8 cellular contexts compared by ENCODE assay signal in genomic region chr1:244918422-244919319, GRCh38. TPM values are rescaled to one million over a fixed set of nuclear protein-coding genes. Genes with fewer than 3 reads are reported as not detected.
A peak's percentile ranks its signal among the peaks of the same experiment; 100 is the strongest.
DNase-seq lines count a peak whose midpoint lies in the region; ATAC-seq and TF ChIP-seq lines count a peak whose summit lies in the region.

No MANE protein-coding gene starts in this region.

- no peaks in the 10 kb centered on the region for H3K27me3 ChIP-seq in A673 (replicated peaks; ENCODE audit: insufficient read depth, low read depth, low read length, poor library complexity)
- no peaks in the 10 kb centered on the region for H3K27me3 ChIP-seq in PC-3 (ENCODE audit: low read length)
- H3K27me3 ChIP-seq in neutrophil = peaks cover 18% of the 10 kb centered on the region

- H3K9me3 ChIP-seq in A673 (ENCODE audit: low read depth, low read length, poor library complexity, severe bottlenecking) (no peaks in the 10 kb centered on the region), PC-3 (ENCODE audit: low read length) (no peaks in the 10 kb centered on the region), neutrophil (no peaks in the 10 kb centered on the region)

- H3K4me1 Mint-ChIP-seq in activated T-helper 2 cell treated with anti-CD3 and anti-CD28 coated beads, Interferon-gamma antibody, Interleukin-2, Interleukin-4, amounts not matched to agents 10 μg/mL and 5 μg/mL and 100 μg/mL, durations not matched to agents 14 hours and 24 hours and 36 hours (ENCODE audit: low read depth) = peaks cover 14% of the 10 kb centered on the region

- H3F3A ChIP-seq in PC-3 (ENCODE audit: low read length, unreplicated experiment) = no peaks in the 10 kb centered on the region

- POLR2A ChIA-PET in A673 (lab: Charles Lee; ENCODE audit: low non-redundant PET) (no interaction called here), PC-3 (lab: Charles Lee; ENCODE audit: unreplicated experiment) (interaction anchor here (0.6 kb wide), 1 partner anchor 48 kb away, joined by 4 read pairs; no protein-coding TSS in a partner anchor)

- no peaks in the 10 kb centered on the region for H4K20me1 ChIP-seq in PC-3 (ENCODE audit: low read length)

- H3K4me2 ChIP-seq in PC-3 (ENCODE audit: low read length) = peak overlapping the region; percentile 91

- H2AFZ ChIP-seq in PC-3 (ENCODE audit: low read length) = peak overlapping the region; percentile 92

- BruUV-seq in A673 (replicated peaks; lab: Mats Ljungman, UMichigan) = no TSS peak
- no TSS peak for BruUV-seq in PC-3 (replicated peaks; lab: Mats Ljungman, UMichigan)

- no peak for TF ChIP-seq CTCF in A673 (conservative IDR thresholded peaks at IDR 0.05; ENCODE audit: low read depth, low read length)
- no peak; the same call in 1 of the 2 replicates for TF ChIP-seq CTCF in PC-3 (conservative IDR thresholded peaks at IDR 0.05; ENCODE audit: low read depth, low read length)
- no peak for TF ChIP-seq CTCF in foreskin fibroblast (IDR thresholded peaks at IDR 0.05; ENCODE audit: low read depth, low read length)
- no peak for TF ChIP-seq CTCF in neutrophil (IDR thresholded peaks at IDR 0.05)

- DNase-seq in A673 (ENCODE audit: low spot score) (peak; percentile 49), PC-3 (peak; percentile 57), foreskin fibroblast (peak; percentile 12 to 58), substantia nigra (lab: John Stamatoyannopoulos, UW) (peak in 37 of 49 donors; percentile 1 to 81 (median 25))
- DNase-seq in activated T-helper 2 cell treated with anti-CD3 and anti-CD28 coated beads, Interferon-gamma antibody, Interleukin-2, Interleukin-4, amounts not matched to agents 10 μg/mL and 5 μg/mL and 100 μg/mL, durations not matched to agents 14 hours and 24 hours and 36 hours (ENCODE audit: low spot score) = peak; percentile 40

- intact Hi-C loops in A673 (cut with micrococcal nuclease; ENCODE audit: unreplicated experiment) (no loop called here), PC-3 (cut with micrococcal nuclease) (loop anchor here (2.0 to 5.0 kb wide), 2 partner anchors 46 to 56 kb away; partner anchors contain the start of gene HNRNPU)
- intact Hi-C loops in activated T-helper 2 cell treated with anti-CD3 and anti-CD28 coated beads, Interferon-gamma antibody, Interleukin-2, Interleukin-4, amounts not matched to agents 10 μg/mL and 5 μg/mL and 100 μg/mL, durations not matched to agents 14 hours and 24 hours and 36 hours (cut with micrococcal nuclease) = loop anchor here (1.0 to 2.0 kb wide), 2 partner anchors 52 to 55 kb away; no protein-coding TSS in a partner anchor

- no peaks in the 10 kb centered on the region for H3K9me2 ChIP-seq in PC-3 (replicated peaks; ENCODE audit: low read length)

- H3K9me3 Mint-ChIP-seq in activated T-helper 2 cell treated with anti-CD3 and anti-CD28 coated beads, Interferon-gamma antibody, Interleukin-2, Interleukin-4, amounts not matched to agents 10 μg/mL and 5 μg/mL and 100 μg/mL, durations not matched to agents 14 hours and 24 hours and 36 hours = no peaks in the 10 kb centered on the region

- peaks cover 30% of the 10 kb centered on the region for H3K27me3 Mint-ChIP-seq in activated T-helper 2 cell treated with anti-CD3 and anti-CD28 coated beads, Interferon-gamma antibody, Interleukin-2, Interleukin-4, amounts not matched to agents 10 μg/mL and 5 μg/mL and 100 μg/mL, durations not matched to agents 14 hours and 24 hours and 36 hours (ENCODE audit: low read depth)

- ATAC-seq in GM18517 (IDR thresholded peaks at IDR 0.05; ENCODE audit: unreplicated experiment) (peak; percentile 38), HG03354 (IDR thresholded peaks at IDR 0.05; ENCODE audit: poor library complexity, severe bottlenecking, unreplicated experiment) (peak; percentile 56), PC-3 (peak; percentile 76)

- no peaks in the 10 kb centered on the region for H3K79me2 ChIP-seq in PC-3 (ENCODE audit: low read length)

- H3K4me3 ChIP-seq in A673 (ENCODE audit: low read depth, low read length, poor library complexity, severe bottlenecking) (peak overlapping the region; percentile 51), PC-3 (ENCODE audit: low read length) (peak overlapping the region; percentile 73), foreskin fibroblast (ENCODE audit: low read depth in 1 of 2, low read length in 2 of 2) (peak overlapping the region; percentile 52 to 60), neutrophil (ENCODE audit: low read depth in 1 of 2, low read length in 1 of 2) (peak overlapping the region; percentile 42 to 56)

- H3K36me3 Mint-ChIP-seq in activated T-helper 2 cell treated with anti-CD3 and anti-CD28 coated beads, Interferon-gamma antibody, Interleukin-2, Interleukin-4, amounts not matched to agents 10 μg/mL and 5 μg/mL and 100 μg/mL, durations not matched to agents 14 hours and 24 hours and 36 hours (ENCODE audit: low read depth) = no peaks in the 10 kb centered on the region

- CTCF ChIA-PET in A673 (lab: Charles Lee) (no interaction called here), PC-3 (lab: Charles Lee) (interaction anchor here (0.7 kb wide), 1 partner anchor 124 kb away, joined by 3 read pairs; no protein-coding TSS in a partner anchor)

- H3K27ac Mint-ChIP-seq in activated T-helper 2 cell treated with anti-CD3 and anti-CD28 coated beads, Interferon-gamma antibody, Interleukin-2, Interleukin-4, amounts not matched to agents 10 μg/mL and 5 μg/mL and 100 μg/mL, durations not matched to agents 14 hours and 24 hours and 36 hours = peak overlapping the region; percentile 62

- peak overlapping the region; percentile 63 for H3K9ac ChIP-seq in PC-3 (ENCODE audit: low read length)

- H3K36me3 ChIP-seq in A673 (ENCODE audit: insufficient read depth, low read length, poor library complexity, severe bottlenecking) (no peaks in the 10 kb centered on the region), PC-3 (ENCODE audit: low read depth, low read length) (no peaks in the 10 kb centered on the region), neutrophil (no peaks in the 10 kb centered on the region)

- H3K4me1 ChIP-seq in A673 (ENCODE audit: insufficient read depth, low read length, poor library complexity, severe bottlenecking) = peaks cover 6% of the 10 kb centered on the region
- peaks cover 5% of the 10 kb centered on the region; the same call in 1 of the 2 replicates for H3K4me1 ChIP-seq in PC-3 (ENCODE audit: insufficient read depth, low read length)
- peaks cover 14 to 20% of the 10 kb centered on the region in 2 experiments for H3K4me1 ChIP-seq in neutrophil (ENCODE audit: control insufficient read depth in 1 of 2, insufficient read depth in 1 of 2, low read depth in 1 of 2, low read length in 1 of 2)

- H3K27ac ChIP-seq in A673 (ENCODE audit: low read depth, low read length, poor library complexity, severe bottlenecking) (no peak overlapping the region), PC-3 (ENCODE audit: low read length) (no peak overlapping the region), neutrophil (no peak overlapping the region), substantia nigra (ENCODE audit: low read depth, low read length, poor library complexity, severe bottlenecking) (peak overlapping the region; percentile 63)

- H3K4me3 Mint-ChIP-seq in activated T-helper 2 cell treated with anti-CD3 and anti-CD28 coated beads, Interferon-gamma antibody, Interleukin-2, Interleukin-4, amounts not matched to agents 10 μg/mL and 5 μg/mL and 100 μg/mL, durations not matched to agents 14 hours and 24 hours and 36 hours (ENCODE audit: low read depth) = peak overlapping the region; percentile 82

RNA-seq across cellular contexts. Expression of gene HNRNPU, which starts 54.3 kb away (rescaled TPM):
- total RNA-seq in A673 (2021) (720 and 746 TPM in 2 replicates), PC-3 (2014; rRNA removed) (431 and 503 TPM in 2 replicates)
- total RNA-seq in activated T-helper 2 cell treated with anti-CD3 and anti-CD28 coated beads, Interferon-gamma antibody, Interleukin-2, Interleukin-4, amounts not matched to agents 10 μg/mL and 5 μg/mL and 100 μg/mL, durations not matched to agents 14 hours and 24 hours and 36 hours = 569 and 589 TPM in 2 replicates
